ENCODE assay signal across 21 cellular contexts in the genomic region with DNA sequence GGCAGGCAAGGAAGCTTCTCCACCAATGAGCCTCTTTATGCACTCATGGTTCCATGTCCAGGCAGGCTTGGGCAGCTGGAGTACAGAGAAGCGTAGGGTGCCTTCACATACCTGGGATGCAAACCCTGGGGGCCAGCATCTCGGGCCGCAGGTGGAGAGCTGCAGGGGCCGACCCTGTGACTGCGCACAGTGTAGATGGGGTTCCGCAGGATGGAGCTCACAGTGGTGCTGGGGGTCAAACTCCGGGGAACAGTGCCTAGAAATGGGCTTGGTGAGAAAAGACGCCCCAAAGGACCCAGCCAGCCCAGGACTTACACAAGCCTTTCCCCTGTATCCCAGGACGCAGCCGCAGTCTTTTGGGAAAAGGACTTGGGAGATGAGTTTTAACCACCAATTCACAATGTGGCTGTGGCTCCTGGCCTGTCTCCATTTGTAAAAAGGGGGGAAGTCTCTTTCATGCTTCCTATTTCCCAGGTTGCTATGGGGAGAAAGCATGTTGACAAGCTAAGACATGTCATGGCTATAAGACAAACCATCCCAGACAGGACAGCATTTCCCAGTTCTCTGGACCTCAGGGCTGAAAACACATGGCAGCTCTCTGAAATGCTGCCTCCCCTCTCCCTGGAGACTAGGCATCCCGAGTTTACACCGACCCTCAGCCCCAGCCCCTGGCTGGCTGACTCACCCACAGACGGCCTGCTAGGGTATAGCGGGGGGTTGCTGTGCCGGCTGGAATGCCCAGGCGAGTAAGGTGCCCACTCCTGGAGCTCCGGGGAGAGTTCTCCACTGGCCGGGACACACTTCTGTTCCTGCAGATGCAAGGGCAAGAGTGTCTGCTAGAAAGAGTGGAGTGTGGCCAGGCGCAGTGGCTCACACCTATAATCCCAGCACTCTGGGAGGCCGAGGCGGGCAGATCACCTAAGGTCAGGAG.
"Had no signal": no experiment of that assay in that cellular context is flagged by ENCODE, and none has a peak within 500 bp of the region (broad histone marks: within the 10 kb centered on the region; RNA-seq: fewer than 3 reads in every experiment).

No MANE protein-coding gene starts in this region.

- H3K79me2 ChIP-seq: hepatocyte had no signal

- H3K27ac ChIP-seq: hepatocyte, parathyroid adenoma, tibial artery, vagina had no signal

- FAIRE-seq: astrocyte had no signal

- ATAC-seq: left ventricle myocardium superior, right cardiac atrium had no signal

- H3K4me3 ChIP-seq: hepatocyte, tibial artery, vagina had no signal

- H3K9ac ChIP-seq: parathyroid adenoma had no signal

- H3K27me3 Mint-ChIP-seq: activated CD4-positive, alpha-beta memory T cell treated with anti-CD3 and anti-CD28 coated beads, Interleukin-2, amount 10 ng/mL, durations not matched to agents 7 days and 5 days; activated naive CD4-positive, alpha-beta T cell treated with anti-CD3 and anti-CD28 coated beads, Interleukin-2, amount 50 U/mL, for 24 hours; memory B cell; stimulated activated naive CD8-positive, alpha-beta T cell treated with anti-CD3 and anti-CD28 coated beads, Interleukin-15, amount 100 ng/mL, for 72 hours had no signal

- H3K9me3 ChIP-seq: tibial artery, vagina had no signal

- H2AFZ ChIP-seq: hepatocyte, parathyroid adenoma had no signal

- H3K4me2 ChIP-seq: hepatocyte had no signal

- H3K9me3 Mint-ChIP-seq: activated CD4-positive, alpha-beta memory T cell treated with anti-CD3 and anti-CD28 coated beads, Interleukin-2, amount 10 ng/mL, durations not matched to agents 7 days and 5 days; activated naive CD4-positive, alpha-beta T cell treated with anti-CD3 and anti-CD28 coated beads, Interleukin-2, amount 50 U/mL, for 24 hours; activated T-helper 1 cell treated with anti-CD3 and anti-CD28 coated beads, Interleukin-12 subunit alpha, Interleukin-12 subunit beta, Interleukin-2, Interleukin-4 antibody, amounts not matched to agents 30 ng/mL and 10 ng/mL and 1 ng/mL, durations not matched to agents 14 hours and 24 hours and 36 hours; immature natural killer cell; memory B cell; nephron progenitor cell; stimulated activated naive CD8-positive, alpha-beta T cell treated with anti-CD3 and anti-CD28 coated beads, Interleukin-15, amount 100 ng/mL, for 72 hours had no signal

- H3K4me3 Mint-ChIP-seq: activated CD4-positive, alpha-beta memory T cell treated with anti-CD3 and anti-CD28 coated beads, Interleukin-2, amount 10 ng/mL, durations not matched to agents 7 days and 5 days; activated naive CD4-positive, alpha-beta T cell treated with anti-CD3 and anti-CD28 coated beads, Interleukin-2, amount 50 U/mL, for 24 hours; activated T-helper 1 cell treated with anti-CD3 and anti-CD28 coated beads, Interleukin-12 subunit alpha, Interleukin-12 subunit beta, Interleukin-2, Interleukin-4 antibody, amounts not matched to agents 30 ng/mL and 10 ng/mL and 1 ng/mL, durations not matched to agents 14 hours and 24 hours and 36 hours; immature natural killer cell; memory B cell; nephron progenitor cell; stimulated activated naive CD8-positive, alpha-beta T cell treated with anti-CD3 and anti-CD28 coated beads, Interleukin-15, amount 100 ng/mL, for 72 hours had no signal

- H3K4me1 ChIP-seq: parathyroid adenoma, tibial artery, vagina had no signal

- DNase-seq: activated CD4-positive, alpha-beta memory T cell treated with anti-CD3 and anti-CD28 coated beads, Interleukin-2, amount 10 ng/mL, durations not matched to agents 7 days and 5 days; activated CD4-positive, CD25-positive, alpha-beta regulatory T cell; activated gamma-delta T cell; activated T-cell treated with anti-CD3 and anti-CD28 coated beads for 4 hours; erythroblast; foreskin melanocyte; immature natural killer cell; left ventricle myocardium superior; nephron progenitor cell; stimulated activated CD4-positive, alpha-beta T cell treated with anti-CD3 and anti-CD28 coated beads, Interleukin-12 subunit alpha, Interleukin-12 subunit beta, amount 100 ng/mL, for 4 hours; stimulated activated CD4-positive, alpha-beta T cell treated with anti-CD3 and anti-CD28 coated beads, Interleukin-4, amount 100 ng/mL, for 4 hours; stimulated activated naive CD8-positive, alpha-beta T cell treated with anti-CD3 and anti-CD28 coated beads, Interleukin-15, amount 100 ng/mL, for 72 hours; tibial artery had no signal

- H3K27me3 ChIP-seq: hepatocyte, tibial artery, vagina had no signal

- H3K4me1 Mint-ChIP-seq: activated naive CD4-positive, alpha-beta T cell treated with anti-CD3 and anti-CD28 coated beads, Interleukin-2, amount 50 U/mL, for 24 hours; immature natural killer cell; memory B cell; nephron progenitor cell had no signal

- H3K36me3 Mint-ChIP-seq: activated naive CD4-positive, alpha-beta T cell treated with anti-CD3 and anti-CD28 coated beads, Interleukin-2, amount 50 U/mL, for 24 hours; memory B cell had no signal

- H3K27ac Mint-ChIP-seq: activated naive CD4-positive, alpha-beta T cell treated with anti-CD3 and anti-CD28 coated beads, Interleukin-2, amount 50 U/mL, for 24 hours; memory B cell had no signal
